18 cellular contexts compared by ENCODE assay signal in genomic region chr2:225458431-225459117, GRCh38. TPM values are rescaled to one million over a fixed set of nuclear protein-coding genes. Genes with fewer than 3 reads are reported as not detected.
DNase-seq lines count a peak whose midpoint lies in the region; ATAC-seq and TF ChIP-seq lines count a peak whose summit lies in the region.
"Had no signal": no experiment of that assay in that cellular context is flagged by ENCODE, and none has a peak within 500 bp of the region (broad histone marks: within the 10 kb centered on the region; RNA-seq: fewer than 3 reads in every experiment).

No MANE protein-coding gene starts in this region.

- H3K4me1 Mint-ChIP-seq in CD8-positive, alpha-beta memory T cell: peaks cover under 1 to 5% (median 3%) of the 10 kb centered on the region in 3 donors
- H3K4me1 Mint-ChIP-seq: immature natural killer cell had no signal

- H3K36me3 Mint-ChIP-seq in CD8-positive, alpha-beta memory T cell: peaks cover 0 to 3% (median 0%) of the 10 kb centered on the region in 3 donors
- H3K36me3 Mint-ChIP-seq: immature natural killer cell had no signal

- TF ChIP-seq CTCF in Peyer's patch (IDR thresholded peaks at IDR 0.05): no peak

- no peak overlapping the region for H3K27ac Mint-ChIP-seq in CD8-positive, alpha-beta memory T cell
- H3K27ac Mint-ChIP-seq: activated CD8-positive, alpha-beta T cell treated with anti-CD3 and anti-CD28 coated beads, Interleukin-2, amount 10 ng/mL, durations not matched to agents 7 days and 5 days; immature natural killer cell had no signal

- H3K27ac ChIP-seq in Peyer's patch: no peak overlapping the region
- no peak overlapping the region for H3K27ac ChIP-seq in CD8-positive, alpha-beta memory T cell (ENCODE audit: low read depth, low read length)
- H3K27ac ChIP-seq: breast epithelium had no signal

- H3K4me3 Mint-ChIP-seq in CD8-positive, alpha-beta memory T cell: no peak overlapping the region
- H3K4me3 Mint-ChIP-seq: activated CD8-positive, alpha-beta T cell treated with anti-CD3 and anti-CD28 coated beads, Interleukin-2, amount 10 ng/mL, durations not matched to agents 7 days and 5 days; immature natural killer cell had no signal

- peak; percentile 41 for DNase-seq in NCI-H748 (lab: John Stamatoyannopoulos, UW; ENCODE audit: unreplicated experiment)
- no peak for DNase-seq in NCI-H748 treated with DMSO at 0.1 percent for 48 hours (lab: John Stamatoyannopoulos, UW)
- peak; percentile 87 for DNase-seq in NOMO-1 treated with DMSO at 0.1 percent for 48 hours (lab: John Stamatoyannopoulos, UW; ENCODE audit: unreplicated experiment)
- DNase-seq in Peyer's patch: no peak
- no peak for DNase-seq in CD8-positive, alpha-beta memory T cell
- no peak for DNase-seq in cerebellar cortex (ENCODE audit: low spot score)
- DNase-seq: ACHN; activated CD8-positive, alpha-beta T cell treated with anti-CD3 and anti-CD28 coated beads, Interleukin-2, amount 10 ng/mL, durations not matched to agents 7 days and 5 days; immature natural killer cell; mucosa of descending colon; NCI-H226; stimulated activated CD8-positive, alpha-beta memory T cell treated with anti-CD3 and anti-CD28 coated beads, Interleukin-4, amount 100 ng/mL, for 48 hours; T-helper 9 cell; trophoblast cell had no signal

- H3K4me1 ChIP-seq in Peyer's patch: no peaks in the 10 kb centered on the region
- H3K4me1 ChIP-seq in CD8-positive, alpha-beta memory T cell (ENCODE audit: insufficient read depth, low read length): peaks cover under 1% of the 10 kb centered on the region
- H3K4me1 ChIP-seq: breast epithelium had no signal

- H3K27me3 ChIP-seq in Peyer's patch: no peaks in the 10 kb centered on the region
- H3K27me3 ChIP-seq in CD8-positive, alpha-beta memory T cell (ENCODE audit: insufficient read depth, low read length, poor library complexity, severe bottlenecking): no peaks in the 10 kb centered on the region
- H3K27me3 ChIP-seq: breast epithelium had no signal

- TF ChIP-seq POLR2A in Peyer's patch (IDR thresholded peaks at IDR 0.05): no peak

- ATAC-seq in HG02884 (IDR thresholded peaks at IDR 0.05; ENCODE audit: unreplicated experiment) (peak; percentile 47), HG02642 (IDR thresholded peaks at IDR 0.05; ENCODE audit: poor library complexity, unreplicated experiment) (no peak)
- ATAC-seq: activated CD8-positive, alpha-beta T cell treated with anti-CD3 and anti-CD28 coated beads, Interleukin-2, amount 10 ng/mL, durations not matched to agents 7 days and 5 days; mucosa of descending colon had no signal

- peaks cover 0 to 25% of the 10 kb centered on the region in 2 donors for H3K27me3 Mint-ChIP-seq in CD8-positive, alpha-beta memory T cell

- H3K4me3 ChIP-seq in Peyer's patch: no peak overlapping the region
- H3K4me3 ChIP-seq in CD8-positive, alpha-beta memory T cell (ENCODE audit: low read length): no peak overlapping the region
- H3K4me3 ChIP-seq: breast epithelium, mucosa of descending colon had no signal

- no peaks in the 10 kb centered on the region for H3K9me3 ChIP-seq in Peyer's patch
- no peaks in the 10 kb centered on the region for H3K9me3 ChIP-seq in CD8-positive, alpha-beta memory T cell (ENCODE audit: low read length)
- H3K9me3 ChIP-seq: breast epithelium, mucosa of descending colon had no signal

- CTCF ChIA-PET in CD8-positive, alpha-beta memory T cell (lab: Charles Lee): no interaction called here

- POLR2A ChIA-PET in CD8-positive, alpha-beta memory T cell (lab: Charles Lee): no interaction called here

- H3K36me3 ChIP-seq in Peyer's patch: no peaks in the 10 kb centered on the region
- H3K36me3 ChIP-seq in CD8-positive, alpha-beta memory T cell (ENCODE audit: insufficient read depth, low read length): no peaks in the 10 kb centered on the region
- H3K36me3 ChIP-seq: breast epithelium had no signal

- no peaks in the 10 kb centered on the region for H3K9me3 Mint-ChIP-seq in CD8-positive, alpha-beta memory T cell
- H3K9me3 Mint-ChIP-seq: immature natural killer cell had no signal

RNA-seq across cellular contexts. Expression of gene NYAP2, which starts 59.1 kb away (rescaled TPM):
- total RNA-seq in Peyer's patch: not detected
- total RNA-seq in CD8-positive, alpha-beta memory T cell: not detected
- polyA plus RNA-seq in CD8-positive, alpha-beta memory T cell: not detected
- total RNA-seq: activated CD8-positive, alpha-beta T cell treated with anti-CD3 and anti-CD28 coated beads, Interleukin-2, amount 10 ng/mL, durations not matched to agents 7 days and 5 days; posterior vena cava had no signal
- polyA plus RNA-seq: immature natural killer cell had no signal

Comparison
In these comparisons a context has a peak if more than half of its experiments do, and no peak if none do; other contexts are left out.
1. DNase-seq: peak in NCI-H748 (single experiment) and NOMO-1 treated with DMSO at 0.1 percent for 48 hours (single experiment); none in NCI-H748 treated with DMSO at 0.1 percent for 48 hours (single experiment), Peyer's patch (0 of 3), CD8-positive, alpha-beta memory T cell (0 of 5) and cerebellar cortex (single experiment).